ENCODE assay signal across 20 cellular contexts in genomic region chr22:49163960-49164690, GRCh38.
"Had no signal": no experiment of that assay in that cellular context is flagged by ENCODE, and none has a peak within 500 bp of the region (broad histone marks: within the 10 kb centered on the region; RNA-seq: fewer than 3 reads in every experiment).

No MANE protein-coding gene starts in this region.

- DNase-seq: KBM-7, MV-4-11, NCI-H1092, NCI-H1105 treated with DMSO at 0.1 percent for 48 hours, NCI-H1417 treated with DMSO at 0.1 percent for 48 hours, NCI-H146, NCI-H1694 treated with DMSO at 0.1 percent for 48 hours, NCI-H1930, NCI-H2081, NCI-H2107, NCI-H2227 treated with DMSO at 0.1 percent for 48 hours, NCI-H446, NCI-H510A, NCI-H524 treated with DMSO at 0.1 percent for 48 hours, NCI-H69, NCI-H774, RPMI8226, SHP77 treated with DMSO at 0.1 percent for 48 hours, SJCRH30 had no signal

- H3K36me3 ChIP-seq: SJCRH30 had no signal

- H3K4me1 ChIP-seq: SJCRH30 had no signal

- H3K27ac ChIP-seq: SJCRH30 had no signal

- H3K4me3 ChIP-seq: SJCRH30 had no signal

- ATAC-seq: SK-N-SH treated with all-trans-retinoic acid at 6 μM for 48 hours had no signal

- H3K9me3 ChIP-seq: SJCRH30 had no signal
